In genomic region chr1:170917373-170917772, GRCh38 we compare ENCODE assay signal across 32 cellular contexts. TPM values are rescaled to one million over a fixed set of nuclear protein-coding genes. Genes with fewer than 3 reads are reported as not detected.
"Had no signal": no experiment of that assay in that cellular context is flagged by ENCODE, and none has a peak within 500 bp of the region (broad histone marks: within the 10 kb centered on the region; RNA-seq: fewer than 3 reads in every experiment).

No MANE protein-coding gene starts in this region.

- H3K4me1 Mint-ChIP-seq: naive thymus-derived CD4-positive, alpha-beta T cell; natural killer cell; nephron; stimulated activated memory B cell treated with anti-CD40 and anti-IgM and Interleukin-4, amounts not matched to agents 10 μg/mL and 1 μg/mL and 100 μg/mL, for 72 hours; stimulated activated naive CD8-positive, alpha-beta T cell treated with anti-CD3 and anti-CD28 coated beads, Interleukin-15, amount 100 ng/mL, for 72 hours had no signal

- H3K4me1 ChIP-seq: pancreas, psoas muscle, spleen, suprapubic skin, testis, tibial artery, transverse colon, upper lobe of right lung, uterus had no signal

- H3K4me3 ChIP-seq: pancreas, psoas muscle, skin epidermis, smooth muscle cell, spleen, suprapubic skin, testis, tibial artery, transverse colon, upper lobe of right lung, uterus had no signal

- DNase-seq: naive thymus-derived CD4-positive, alpha-beta T cell; natural killer cell; nucleus accumbens; pancreas; psoas muscle; right cardiac atrium; spleen; stimulated activated CD4-positive, alpha-beta T cell treated with anti-CD3 and anti-CD28 coated beads, Interleukin-12 subunit alpha, Interleukin-12 subunit beta, amount 100 ng/mL, for 4 hours; stimulated activated CD4-positive, alpha-beta T cell treated with anti-CD3 and anti-CD28 coated beads, Interleukin-1b, Interleukin-23, amount 100 ng/mL, for 48 hours; stimulated activated CD4-positive, alpha-beta T cell treated with anti-CD3 and anti-CD28 coated beads, Interleukin-4, amount 100 ng/mL, for 1 hour; stimulated activated CD4-positive, alpha-beta T cell treated with anti-CD3 and anti-CD28 coated beads, Interleukin-4, amount 100 ng/mL, for 4 hours; stimulated activated CD8-positive, alpha-beta memory T cell treated with anti-CD3 and anti-CD28 coated beads, Interleukin-4, amount 100 ng/mL, for 48 hours; stimulated activated naive CD4-positive, alpha-beta T cell; stimulated activated naive CD8-positive, alpha-beta T cell treated with anti-CD3 and anti-CD28 coated beads, Interleukin-15, amount 100 ng/mL, for 72 hours; stimulated activated naive CD8-positive, alpha-beta T cell treated with anti-CD3 and anti-CD28 coated beads, Interleukin-15, Interleukin-2, amounts not matched to agents 100 U/mL and 50 U/mL, for 24 hours; substantia nigra; testis; tibial artery; transverse colon; upper lobe of right lung; uterus had no signal

- H3K27ac ChIP-seq: neutrophil, pancreas, psoas muscle, skin epidermis, spleen, suprapubic skin, testis, tibial artery, transverse colon, upper lobe of right lung, uterus had no signal

- H3K4me2 ChIP-seq: smooth muscle cell had no signal

- H3K27me3 Mint-ChIP-seq: type B pancreatic cell had no signal

- H3K4me3 Mint-ChIP-seq: natural killer cell; nephron; stimulated activated memory B cell treated with anti-CD40 and anti-IgM and Interleukin-4, amounts not matched to agents 10 μg/mL and 1 μg/mL and 100 μg/mL, for 72 hours; stimulated activated naive CD8-positive, alpha-beta T cell treated with anti-CD3 and anti-CD28 coated beads, Interleukin-15, amount 100 ng/mL, for 72 hours; type B pancreatic cell had no signal

- FAIRE-seq: pancreas had no signal

- H3K36me3 ChIP-seq: neutrophil, pancreas, spleen, suprapubic skin, transverse colon, upper lobe of right lung, uterus had no signal

- H3K9me3 ChIP-seq: neutrophil, testis had no signal

- ATAC-seq: naive thymus-derived CD4-positive, alpha-beta T cell; natural killer cell; pancreas; psoas muscle; right cardiac atrium; stimulated activated memory B cell treated with anti-CD40 and anti-IgM and Interleukin-4, amounts not matched to agents 10 μg/mL and 1 μg/mL and 100 μg/mL, for 72 hours; stimulated activated naive CD8-positive, alpha-beta T cell treated with anti-CD3 and anti-CD28 coated beads, Interleukin-15, amount 100 ng/mL, for 72 hours; stimulated activated naive CD8-positive, alpha-beta T cell treated with anti-CD3 and anti-CD28 coated beads, Interleukin-15, Interleukin-2, amounts not matched to agents 100 U/mL and 50 U/mL, for 24 hours; upper lobe of right lung had no signal

- H3K27me3 ChIP-seq: neutrophil, pancreas, spleen, suprapubic skin, testis, tibial artery, transverse colon, upper lobe of right lung, uterus had no signal

- H3K36me3 Mint-ChIP-seq: stimulated activated memory B cell treated with anti-CD40 and anti-IgM and Interleukin-4, amounts not matched to agents 10 μg/mL and 1 μg/mL and 100 μg/mL, for 72 hours had no signal

- H3K27ac Mint-ChIP-seq: naive thymus-derived CD4-positive, alpha-beta T cell; natural killer cell; nephron; stimulated activated memory B cell treated with anti-CD40 and anti-IgM and Interleukin-4, amounts not matched to agents 10 μg/mL and 1 μg/mL and 100 μg/mL, for 72 hours; stimulated activated naive CD8-positive, alpha-beta T cell treated with anti-CD3 and anti-CD28 coated beads, Interleukin-15, amount 100 ng/mL, for 72 hours; type B pancreatic cell had no signal

RNA-seq across cellular contexts. Expression of gene MROH9, which starts 18.0 kb away (rescaled TPM):
- total RNA-seq: naive thymus-derived CD4-positive, alpha-beta T cell; natural killer cell; osteocyte; pancreas; psoas muscle; renal cortical epithelial cell; smooth muscle cell; spleen; suprapubic skin; transverse colon; upper lobe of right lung; urinary bladder had no signal
- polyA plus RNA-seq: naive thymus-derived CD4-positive, alpha-beta T cell; neural cell; pancreas; psoas muscle; right cardiac atrium; smooth muscle cell; spleen; urinary bladder had no signal
